Comparison of ENCODE assay signal across 14 cellular contexts in the genomic region with DNA sequence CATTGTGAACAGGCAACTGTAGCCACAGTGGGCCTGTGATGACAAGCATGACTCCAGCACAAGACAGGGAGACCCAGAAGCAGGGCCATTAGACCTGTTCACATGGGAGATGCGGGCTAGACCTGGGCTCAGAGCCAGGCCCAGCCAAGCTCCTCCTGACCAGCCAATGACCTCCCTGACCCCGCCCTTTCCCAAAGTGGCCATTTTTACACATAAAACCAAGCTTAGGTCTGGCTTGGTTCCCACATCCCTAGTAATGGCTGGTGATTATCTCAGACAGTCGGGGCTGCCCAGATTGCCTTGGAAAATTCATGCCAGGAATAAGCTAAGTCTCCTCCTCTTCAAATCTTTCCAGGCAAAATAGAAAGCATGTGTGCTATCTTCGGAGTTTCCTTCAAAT.
DNase-seq lines count a peak whose midpoint lies in the region; ATAC-seq and TF ChIP-seq lines count a peak whose summit lies in the region.
"Had no signal": no experiment of that assay in that cellular context is flagged by ENCODE, and none has a peak within 500 bp of the region (broad histone marks: within the 10 kb centered on the region; RNA-seq: fewer than 3 reads in every experiment).

No MANE protein-coding gene starts in this region.

- H3K4me1 Mint-ChIP-seq in T-helper 17 cell, result peaks cover 2% of the 10 kb centered on the region

- H3K27me3 ChIP-seq in SJCRH30, result no peaks in the 10 kb centered on the region
- no peaks in the 10 kb centered on the region for H3K27me3 ChIP-seq in spleen (replicated peaks in 1 of 7)
- H3K27me3 ChIP-seq: gastrocnemius medialis, pancreas had no signal

- TF ChIP-seq CTCF in spleen (IDR thresholded peaks at IDR 0.05 in 8 of 11, conservative IDR thresholded peaks at IDR 0.05 in 3 of 11), result no peak

- DNase-seq in GM04503 (ENCODE audit: low read depth), result peak; percentile 50
- peak; percentile 46 to 49 for DNase-seq in SJCRH30
- DNase-seq in Right ventricle myocardium superior, result peak; percentile 81
- DNase-seq in spleen, result no peak
- no peak for DNase-seq in amygdala (lab: John Stamatoyannopoulos, UW)
- no peak for DNase-seq in T-helper 17 cell
- DNase-seq: activated CD8-positive, alpha-beta memory T cell treated with anti-CD3 and anti-CD28 coated beads for 24 hours; activated gamma-delta T cell; effector memory CD4-positive, alpha-beta T cell; gastrocnemius medialis; MM.1S; pancreas; substantia nigra had no signal

- no peaks in the 10 kb centered on the region for H3K27me3 Mint-ChIP-seq in T-helper 17 cell

- no peak overlapping the region for H3K27ac ChIP-seq in SJCRH30
- H3K27ac ChIP-seq in spleen, result peak overlapping the region in 5 of 8 donors; percentile 25 to 45 (median 31)
- H3K27ac ChIP-seq: pancreas had no signal

- no peaks in the 10 kb centered on the region; the same call in 1 of the 2 replicates for H3K9me3 ChIP-seq in SJCRH30 (replicated peaks)
- H3K9me3 ChIP-seq in spleen, result no peaks in the 10 kb centered on the region
- H3K9me3 ChIP-seq in T-helper 17 cell (ENCODE audit: control insufficient read depth, low read length, poor library complexity, severe bottlenecking), result no peaks in the 10 kb centered on the region
- H3K9me3 ChIP-seq: gastrocnemius medialis, pancreas had no signal

- H3K4me3 Mint-ChIP-seq in T-helper 17 cell, result no peak overlapping the region

- H3K4me1 ChIP-seq in SJCRH30 (peaks cover 19% of the 10 kb centered on the region), spleen (peaks cover 0 to 54% (median 19%) of the 10 kb centered on the region in 6 donors)

- intact Hi-C loops in Right ventricle myocardium superior (cut with DNase I), result no loop called here
- intact Hi-C loops in spleen (cut with DNase I; ENCODE audit: low total_unique reads), result loop anchor here (10.0 kb wide), 1 partner anchor 61 kb away; no protein-coding TSS in a partner anchor

- H3K36me3 ChIP-seq in SJCRH30 (no peaks in the 10 kb centered on the region), spleen (no peaks in the 10 kb centered on the region)
- H3K36me3 ChIP-seq: gastrocnemius medialis, pancreas had no signal

- no peak for TF ChIP-seq POLR2A in spleen (IDR thresholded peaks at IDR 0.05)

- H3K36me3 Mint-ChIP-seq in T-helper 17 cell (ENCODE audit: low read depth), result no peaks in the 10 kb centered on the region

- no peak overlapping the region for H3K27ac Mint-ChIP-seq in T-helper 17 cell

- ATAC-seq in Right ventricle myocardium superior (ENCODE audit: poor library complexity) (peak; percentile 84), T-helper 17 cell (no peak), HG02642 (IDR thresholded peaks at IDR 0.05; ENCODE audit: poor library complexity, unreplicated experiment) (no peak)

- H3K4me3 ChIP-seq in SJCRH30 (no peak overlapping the region), spleen (no peak overlapping the region)
- H3K4me3 ChIP-seq: gastrocnemius medialis, pancreas had no signal

- WGBS in spleen, 5 donors, result 51 to 87% (median 70%) methylated on average over 4 of the region's 4 CpGs

Comparison
In these comparisons a context has a peak if more than half of its experiments do, and no peak if none do; other contexts are left out.
1. DNase-seq: peak in GM04503 (single experiment), SJCRH30 (2 of 2) and Right ventricle myocardium superior (single experiment); none in spleen (single experiment), amygdala (0 of 56) and T-helper 17 cell (0 of 3).